ENCODE assay signal across 8 cellular contexts in genomic region chr2:128027801-128028667, GRCh38. TPM values are rescaled to one million over a fixed set of nuclear protein-coding genes. Genes with fewer than 3 reads are reported as not detected.
A peak's percentile ranks its signal among the peaks of the same experiment; 100 is the strongest.
DNase-seq lines count a peak whose midpoint lies in the region; ATAC-seq and TF ChIP-seq lines count a peak whose summit lies in the region.

SAP130 (minus strand) TSS chr2:128028059; CDS start chr2:128026292, 1,767 bp downstream.

- H3K9me3 ChIP-seq in spleen: peaks cover 0 to 14% (median 2%) of the 10 kb centered on the region in 8 donors

- H3K27me3 ChIP-seq in spleen (replicated peaks in 1 of 7): no peaks in the 10 kb centered on the region

- intact Hi-C loops in spleen (cut with DNase I; ENCODE audit: low total_unique reads): loop anchor here (5.0 kb wide), 1 partner anchor 64 kb away; the partner anchor contains the start of gene UGGT1

- peak; percentile 94 to 95 for DNase-seq in AML-193 (lab: John Stamatoyannopoulos, UW)
- peak; percentile 79 to 96 for DNase-seq in NCI-H446 (lab: John Stamatoyannopoulos, UW)
- peak; percentile 96 to 97 (median 96) for DNase-seq in activated CD4-positive, CD25-positive, alpha-beta regulatory T cell (lab: John Stamatoyannopoulos, UW)
- peak; percentile 98 for DNase-seq in central memory CD4-positive, alpha-beta T cell
- DNase-seq in inferior parietal cortex (ENCODE audit: extremely low spot score): peak; percentile 91
- DNase-seq in spleen: peak; percentile 99

- H3K4me1 ChIP-seq in spleen: peaks cover 6 to 38% (median 25%) of the 10 kb centered on the region in 6 donors

- peak in 3 of 11 experiments; percentile 5 to 12 (median 7) for TF ChIP-seq CTCF in spleen (IDR thresholded peaks at IDR 0.05 in 8 of 11, conservative IDR thresholded peaks at IDR 0.05 in 3 of 11)

- peak; percentile 6 to 34 (median 22) for TF ChIP-seq POLR2A in spleen (IDR thresholded peaks at IDR 0.05)

- H3K27ac ChIP-seq in spleen: peak within 1 kb of the TSS; percentile 94 to 100 (median 98)

- H3K36me3 ChIP-seq in spleen: peaks cover 0 to 14% (median 3%) of the 10 kb centered on the region in 6 donors

- 0 to 1% (median 0%) methylated on average over 44 to 106 of the region's 106 CpGs for WGBS in spleen, 5 donors

- peak within 1 kb of the TSS; percentile 94 to 100 (median 98) for H3K4me3 ChIP-seq in spleen

- ATAC-seq in GM19043 (IDR thresholded peaks at IDR 0.05; ENCODE audit: low read depth, unreplicated experiment) (peak; percentile 77), HG03354 (IDR thresholded peaks at IDR 0.05; ENCODE audit: poor library complexity, severe bottlenecking, unreplicated experiment) (peak; percentile 82)

RNA-seq across cellular contexts. Expression of gene SAP130, which starts in this region (rescaled TPM):
- 10 to 100 TPM; 13.2 to 23.5 (median 17.8) TPM for total RNA-seq in spleen
- polyA plus RNA-seq in spleen: 1 to 10 TPM; 3.6 to 5.7 (median 5.1) TPM

Comparison
In these comparisons a context has a peak if more than half of its experiments do, and no peak if none do; other contexts are left out.
1. Peak in every context shown above with its lines: DNase-seq, ATAC-seq, H3K4me3 ChIP-seq and H3K27ac ChIP-seq.